ENCODE assay signal across 13 cellular contexts in the genomic region with DNA sequence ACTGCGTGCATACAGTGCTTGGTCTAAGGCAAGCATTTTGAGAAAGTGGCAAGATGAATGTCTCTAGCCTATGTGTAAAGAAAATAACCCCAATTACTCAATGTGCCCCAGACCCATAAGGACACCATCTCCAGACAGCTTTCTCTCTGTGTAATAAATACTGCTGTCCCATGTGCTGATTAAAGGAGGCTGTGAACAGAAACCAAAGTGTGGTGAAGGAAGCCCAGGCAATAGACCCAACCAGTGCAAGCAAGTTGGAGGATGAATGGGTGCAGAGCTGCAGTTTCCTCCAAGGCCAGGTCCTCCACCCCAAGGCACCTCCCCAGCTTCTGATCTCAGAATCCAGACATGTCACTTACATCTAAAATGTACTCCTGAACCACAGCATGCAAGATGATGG.
"Had no signal": no experiment of that assay in that cellular context is flagged by ENCODE, and none has a peak within 500 bp of the region (broad histone marks: within the 10 kb centered on the region; RNA-seq: fewer than 3 reads in every experiment).

No MANE protein-coding gene starts in this region.

- H3K36me3 ChIP-seq: ovary had no signal

- FAIRE-seq: urothelium cell line had no signal

- H3K27ac ChIP-seq: ovary, testis had no signal

- H3K27ac Mint-ChIP-seq: activated naive CD4-positive, alpha-beta T cell treated with anti-CD3 and anti-CD28 coated beads, Interleukin-2, amount 50 U/mL, for 24 hours; nephron progenitor cell; stimulated activated naive CD8-positive, alpha-beta T cell treated with anti-CD3 and anti-CD28 coated beads, Interleukin-15, Interleukin-2, amounts not matched to agents 100 ng/mL and 50 ng/mL, for 24 hours had no signal

- H3K9me3 Mint-ChIP-seq: activated naive CD4-positive, alpha-beta T cell treated with anti-CD3 and anti-CD28 coated beads, Interleukin-2, amount 50 U/mL, for 24 hours; nephron progenitor cell; stimulated activated naive CD8-positive, alpha-beta T cell treated with anti-CD3 and anti-CD28 coated beads, Interleukin-15, Interleukin-2, amounts not matched to agents 100 ng/mL and 50 ng/mL, for 24 hours had no signal

- H3K4me3 Mint-ChIP-seq: activated naive CD4-positive, alpha-beta T cell treated with anti-CD3 and anti-CD28 coated beads, Interleukin-2, amount 50 U/mL, for 24 hours; nephron progenitor cell; stimulated activated naive CD8-positive, alpha-beta T cell treated with anti-CD3 and anti-CD28 coated beads, Interleukin-15, Interleukin-2, amounts not matched to agents 100 ng/mL and 50 ng/mL, for 24 hours had no signal

- H3K27me3 Mint-ChIP-seq: activated naive CD4-positive, alpha-beta T cell treated with anti-CD3 and anti-CD28 coated beads, Interleukin-2, amount 50 U/mL, for 24 hours; stimulated activated naive CD8-positive, alpha-beta T cell treated with anti-CD3 and anti-CD28 coated beads, Interleukin-15, Interleukin-2, amounts not matched to agents 100 ng/mL and 50 ng/mL, for 24 hours had no signal

- H3K9me3 ChIP-seq: esophagus squamous epithelium, left lung, ovary, testis had no signal

- DNase-seq: activated CD4-positive, alpha-beta T cell treated with anti-CD3 and anti-CD28 coated beads for 4 hours; esophagus squamous epithelium; foreskin melanocyte; head of caudate nucleus; islet precursor cell; left lung; nephron progenitor cell; ovary; stimulated activated CD4-positive, alpha-beta T cell treated with anti-CD3 and anti-CD28 coated beads, Interleukin-4, amount 100 ng/mL, for 1 hour; testis had no signal

- H3K4me3 ChIP-seq: esophagus squamous epithelium, left lung, ovary, testis had no signal

- H3K27me3 ChIP-seq: esophagus squamous epithelium, left lung, ovary, testis had no signal

- ATAC-seq: left lung had no signal

- H3K4me1 Mint-ChIP-seq: activated naive CD4-positive, alpha-beta T cell treated with anti-CD3 and anti-CD28 coated beads, Interleukin-2, amount 50 U/mL, for 24 hours had no signal
